24 cellular contexts compared by ENCODE assay signal in the genomic region with DNA sequence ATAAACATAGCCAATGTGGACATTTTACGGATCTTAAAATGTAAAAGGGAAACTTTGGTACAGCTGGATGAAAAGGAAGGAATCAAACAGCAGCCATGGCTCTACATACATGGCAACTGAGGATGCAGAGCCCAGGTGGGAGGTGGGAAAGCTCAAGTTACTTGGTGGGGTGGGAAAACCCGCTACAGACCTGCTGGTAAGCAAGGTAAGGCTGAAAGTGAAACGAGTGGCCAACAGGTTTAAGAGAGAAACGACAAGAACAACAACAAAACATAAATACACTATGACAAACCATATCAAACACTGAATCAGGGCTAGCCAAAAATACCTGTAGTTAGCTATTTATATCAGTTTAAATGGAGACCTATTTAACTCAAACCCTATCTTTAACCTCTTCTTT.
DNase-seq lines count a peak whose midpoint lies in the region; ATAC-seq, FAIRE-seq and TF ChIP-seq lines count a peak whose summit lies in the region.
"Had no signal": no experiment of that assay in that cellular context is flagged by ENCODE, and none has a peak within 500 bp of the region (broad histone marks: within the 10 kb centered on the region; RNA-seq: fewer than 3 reads in every experiment).

No MANE protein-coding gene starts in this region.

- peaks cover 21% of the 10 kb centered on the region for H3K9me3 Mint-ChIP-seq in osteocyte (ENCODE audit: unreplicated experiment)

- no peaks in the 10 kb centered on the region for H3K4me1 Mint-ChIP-seq in osteocyte (ENCODE audit: unreplicated experiment)
- H3K4me1 Mint-ChIP-seq: CD14-positive monocyte; CD8-positive, alpha-beta memory T cell had no signal

- H3K4me3 ChIP-seq in A549 = no peak overlapping the region
- peak overlapping the region; percentile 23; the same call in 1 of the 2 replicates for H3K4me3 ChIP-seq in MM.1S (ENCODE audit: low read length)
- no peak overlapping the region for H3K4me3 ChIP-seq in vagina
- H3K4me3 ChIP-seq: BLaER1 treated with 17β-estradiol and CSF1 and Interleukin-3, amounts not matched to agents 10 nM and 100 nM had no signal

- TF ChIP-seq EP300 in A549 (IDR thresholded peaks at IDR 0.05) = no peak

- H3K4me1 ChIP-seq in A549 (no peaks in the 10 kb centered on the region), MM.1S (ENCODE audit: low read length) (peaks cover 12% of the 10 kb centered on the region; the same call in 1 of the 2 replicates), vagina (no peaks in the 10 kb centered on the region)
- H3K4me1 ChIP-seq: BE2C had no signal

- H3K27me3 ChIP-seq in MM.1S (replicated peaks; ENCODE audit: insufficient read depth, low read length) = no peaks in the 10 kb centered on the region
- no peaks in the 10 kb centered on the region for H3K27me3 ChIP-seq in vagina
- H3K27me3 ChIP-seq: BE2C; BLaER1 treated with 17β-estradiol and CSF1 and Interleukin-3, amounts not matched to agents 10 nM and 100 nM had no signal

- H3K4me2 ChIP-seq in A549 = no peak overlapping the region
- peak overlapping the region; percentile 50; the same call in 1 of the 2 replicates for H3K4me2 ChIP-seq in MM.1S (ENCODE audit: low read depth, low read length)
- H3K4me2 ChIP-seq: BLaER1 treated with 17β-estradiol and CSF1 and Interleukin-3, amounts not matched to agents 10 nM and 100 nM had no signal

- 55% methylated on average over 4 of the region's 4 CpGs for WGBS in A549 (ENCODE audit: missing lambda C conversion rate)

- H3K79me2 ChIP-seq in MM.1S (ENCODE audit: low read length) = no peaks in the 10 kb centered on the region

- no peaks in the 10 kb centered on the region for H4K20me1 ChIP-seq in MM.1S (ENCODE audit: insufficient read depth, low read length)
- H4K20me1 ChIP-seq: BLaER1 treated with 17β-estradiol and CSF1 and Interleukin-3, amounts not matched to agents 10 nM and 100 nM had no signal

- H3K27ac ChIP-seq in A549 = no peak overlapping the region
- H3K27ac ChIP-seq in MM.1S (ENCODE audit: low read length) = no peak overlapping the region
- no peak overlapping the region for H3K27ac ChIP-seq in vagina
- H3K27ac ChIP-seq: 22Rv1; BLaER1 treated with 17β-estradiol and CSF1 and Interleukin-3, amounts not matched to agents 10 nM and 100 nM had no signal

- POLR2A ChIA-PET in A549 (lab: Yijun Ruan, JAX) = no interaction called here

- H3K36me3 ChIP-seq in MM.1S (replicated peaks; ENCODE audit: insufficient read depth, low read length) (no peaks in the 10 kb centered on the region), vagina (no peaks in the 10 kb centered on the region)
- H3K36me3 ChIP-seq: BE2C; BLaER1 treated with 17β-estradiol and CSF1 and Interleukin-3, amounts not matched to agents 10 nM and 100 nM had no signal

- peak; percentile 67 for FAIRE-seq in A549 (lab: Jason Lieb, UNC)
- FAIRE-seq: A204.1, D721Med, GM12892 had no signal

- TF ChIP-seq POLR2A in A549 (IDR thresholded peaks at IDR 0.05; ENCODE audit: low read length) (no peak), vagina (IDR thresholded peaks at IDR 0.05) (no peak)

- CTCF ChIA-PET in A549 (lab: Yijun Ruan, JAX) = no interaction called here

- no peak for TF ChIP-seq CTCF in A549 (IDR thresholded peaks at IDR 0.05)
- no peak for TF ChIP-seq CTCF in MM.1S (IDR thresholded peaks at IDR 0.05; ENCODE audit: low read length)
- no peak for TF ChIP-seq CTCF in vagina (IDR thresholded peaks at IDR 0.05)
- no peak for TF ChIP-seq CTCF in osteocyte (IDR thresholded peaks at IDR 0.05)

- H3K9me3 ChIP-seq in A549 (no peaks in the 10 kb centered on the region), MM.1S (replicated peaks; ENCODE audit: insufficient read depth, low read length) (no peaks in the 10 kb centered on the region), vagina (no peaks in the 10 kb centered on the region)
- H3K9me3 ChIP-seq: BE2C had no signal

- H3K4me3 Mint-ChIP-seq in osteocyte (ENCODE audit: unreplicated experiment) = no peak overlapping the region
- H3K4me3 Mint-ChIP-seq: CD14-positive monocyte; CD4-positive, alpha-beta T cell; CD8-positive, alpha-beta memory T cell had no signal

- peak overlapping the region; percentile 48; the same call in 1 of the 2 replicates for H2AFZ ChIP-seq in MM.1S (ENCODE audit: low read length)

- DNase-seq in A549 (ENCODE audit: low read depth in 1 of 2, low spot score in 1 of 2) (no peak), MM.1S (peak; percentile 48), RPMI8226 (peak; percentile 23), vagina (ENCODE audit: extremely low spot score in 2 of 2) (no peak), osteocyte (ENCODE audit: extremely low spot score, unreplicated experiment) (no peak), Kasumi-1 (lab: John Stamatoyannopoulos, UW) (no peak)
- DNase-seq: ACHN; AML-193; BE2C; CD4-positive, alpha-beta T cell; CD8-positive, alpha-beta memory T cell; DMS 273 treated with DMSO at 0.1 percent for 48 hours; DMS79; EL; GDM1; GOT3; H7; HCEC 1CT had no signal

- peaks cover 6% of the 10 kb centered on the region for H3K36me3 Mint-ChIP-seq in osteocyte (ENCODE audit: unreplicated experiment)
- H3K36me3 Mint-ChIP-seq: CD14-positive monocyte had no signal

- no peaks in the 10 kb centered on the region for H3K27me3 Mint-ChIP-seq in osteocyte (ENCODE audit: unreplicated experiment)
- H3K27me3 Mint-ChIP-seq: CD4-positive, alpha-beta T cell had no signal

- H3F3A ChIP-seq in MM.1S (ENCODE audit: insufficient read depth, low read length) = no peaks in the 10 kb centered on the region

- no peak for ATAC-seq in A549

- no peak overlapping the region for H3K27ac Mint-ChIP-seq in osteocyte (ENCODE audit: unreplicated experiment)
- H3K27ac Mint-ChIP-seq: CD14-positive monocyte; CD4-positive, alpha-beta T cell; CD8-positive, alpha-beta memory T cell had no signal

- H3K9me2 ChIP-seq in MM.1S (replicated peaks; ENCODE audit: insufficient read depth, low read length) = no peaks in the 10 kb centered on the region

- intact Hi-C loops in vagina (cut with DNase I) = no loop called here

- no peak for TF ChIP-seq RAD21 in A549 (conservative IDR thresholded peaks at IDR 0.05 in 1 of 2, IDR thresholded peaks at IDR 0.05 in 1 of 2)

- H3K9ac ChIP-seq in MM.1S (ENCODE audit: low read length) = no peak overlapping the region
- H3K9ac ChIP-seq: BLaER1 treated with 17β-estradiol and CSF1 and Interleukin-3, amounts not matched to agents 10 nM and 100 nM had no signal

TF ChIP-seq in A549, 52 proteins besides CTCF, POLR2A, EP300 and RAD21:
- TF ChIP-seq MAFK (IDR thresholded peaks at IDR 0.05; ENCODE audit: partially characterized antibody) (no peak), MAX (IDR thresholded peaks at IDR 0.05) (no peak), FOXS1 (CRISPR knock-in tag; IDR thresholded peaks at IDR 0.05) (no peak)

Comparison
In these comparisons a context has a peak if more than half of its experiments do, and no peak if none do; other contexts are left out.
1. DNase-seq: peak in MM.1S (single experiment) and RPMI8226 (single experiment); none in A549 (0 of 2), vagina (0 of 2), osteocyte (single experiment) and Kasumi-1 (0 of 2).